20 cellular contexts compared by ENCODE assay signal in genomic region chr2:157749684-157750083, GRCh38.
DNase-seq lines count a peak whose midpoint lies in the region; ATAC-seq, FAIRE-seq and TF ChIP-seq lines count a peak whose summit lies in the region.
"Had no signal": no experiment of that assay in that cellular context is flagged by ENCODE, and none has a peak within 500 bp of the region (broad histone marks: within the 10 kb centered on the region; RNA-seq: fewer than 3 reads in every experiment).

No MANE protein-coding gene starts in this region.

- H3K4me3 ChIP-seq in right cardiac atrium (ENCODE audit: low read length) (no peak overlapping the region), left ventricle myocardium inferior (no peak overlapping the region), bronchial epithelial cell (ENCODE audit: low read depth, low read length) (no peak overlapping the region), subcutaneous abdominal adipose tissue (ENCODE audit: low read depth in 1 of 5, low read length in 5 of 5) (peak overlapping the region in 2 of 5 donors; percentile 5 to 9), HAP-1 (no peak overlapping the region)
- H3K4me3 ChIP-seq: A549, BLaER1, GM23338 had no signal

- ATAC-seq in right cardiac atrium, result peak; percentile 38 to 39
- ATAC-seq: A549, GM23338, HCT116 had no signal

- H3K9me3 ChIP-seq in right cardiac atrium (ENCODE audit: control insufficient read depth, low read length), result no peaks in the 10 kb centered on the region
- H3K9me3 ChIP-seq in left ventricle myocardium inferior (replicated peaks), result no peaks in the 10 kb centered on the region
- no peaks in the 10 kb centered on the region for H3K9me3 ChIP-seq in subcutaneous abdominal adipose tissue (ENCODE audit: control insufficient read depth in 5 of 5, low read length in 5 of 5)
- H3K9me3 ChIP-seq in HAP-1, result no peaks in the 10 kb centered on the region
- H3K9me3 ChIP-seq: A549, BLaER1 had no signal

- H3K9ac ChIP-seq in subcutaneous abdominal adipose tissue (ENCODE audit: low read length in 5 of 5), result no peak overlapping the region
- H3K9ac ChIP-seq: BLaER1 had no signal

- DNase-seq in right cardiac atrium (no peak), left ventricle myocardium inferior (no peak), bronchial epithelial cell (ENCODE audit: low read depth) (no peak), myocyte (ENCODE audit: low read depth) (peak; percentile 60), HAP-1 (ENCODE audit: low spot score in 2 of 2) (no peak), DMS79 treated with DMSO at 0.1 percent for 48 hours (lab: John Stamatoyannopoulos, UW) (no peak)
- no peak for DNase-seq in activated CD4-positive, alpha-beta T cell treated with anti-CD3 and anti-CD28 coated beads, Interleukin-2, amount 50 U/mL, for 1 hour
- DNase-seq: AML-193; CD4-positive, alpha-beta memory T cell; DMS153; DMS79; GF-D8; HFFc6 had no signal

- TF ChIP-seq CTCF in left ventricle myocardium inferior (IDR thresholded peaks at IDR 0.05; ENCODE audit: borderline replicate concordance) (no peak), bronchial epithelial cell (IDR thresholded peaks at IDR 0.05; ENCODE audit: insufficient read depth, low read length, severe bottlenecking) (no peak)

- H3K4me1 ChIP-seq in right cardiac atrium (ENCODE audit: control insufficient read depth, insufficient read depth, low read length) (peaks cover 2% of the 10 kb centered on the region), left ventricle myocardium inferior (peaks cover 20% of the 10 kb centered on the region), subcutaneous abdominal adipose tissue (ENCODE audit: control insufficient read depth in 5 of 5, insufficient read depth in 5 of 5, low read length in 5 of 5) (peaks cover 0 to 61% (median 30%) of the 10 kb centered on the region in 5 donors), HAP-1 (no peaks in the 10 kb centered on the region)
- H3K4me1 ChIP-seq: A549 had no signal

- no peak overlapping the region for H3K27ac ChIP-seq in right cardiac atrium (ENCODE audit: low read length)
- H3K27ac ChIP-seq in left ventricle myocardium inferior (replicated peaks), result no peak overlapping the region
- peak overlapping the region; percentile 92 for H3K27ac ChIP-seq in subcutaneous abdominal adipose tissue (ENCODE audit: low read depth, low read length)
- H3K27ac ChIP-seq: 22Rv1, A549, BLaER1 had no signal

- peaks cover 20% of the 10 kb centered on the region for H3K36me3 ChIP-seq in left ventricle myocardium inferior
- H3K36me3 ChIP-seq in bronchial epithelial cell (ENCODE audit: control insufficient read depth, insufficient read depth, low read length), result peaks cover 11% of the 10 kb centered on the region
- peaks cover 5 to 20% (median 15%) of the 10 kb centered on the region in 5 donors for H3K36me3 ChIP-seq in subcutaneous abdominal adipose tissue (ENCODE audit: control insufficient read depth in 5 of 5, insufficient read depth in 5 of 5, low read length in 5 of 5)
- H3K36me3 ChIP-seq in HAP-1 (replicated peaks), result 0 out of 2 replicates have a peak, but pooled peaks cover 5% of the 10 kb centered on the region

- no peaks in the 10 kb centered on the region for H3K27me3 ChIP-seq in right cardiac atrium (ENCODE audit: control insufficient read depth, insufficient read depth)
- H3K27me3 ChIP-seq in left ventricle myocardium inferior (ENCODE audit: low read depth), result no peaks in the 10 kb centered on the region
- no peaks in the 10 kb centered on the region for H3K27me3 ChIP-seq in bronchial epithelial cell (ENCODE audit: control insufficient read depth, insufficient read depth, low read length)
- H3K27me3 ChIP-seq in subcutaneous abdominal adipose tissue (ENCODE audit: control insufficient read depth in 5 of 5, insufficient read depth in 4 of 5, low read length in 5 of 5), result no peaks in the 10 kb centered on the region
- H3K27me3 ChIP-seq in HAP-1 (ENCODE audit: low read depth), result no peaks in the 10 kb centered on the region
- H3K27me3 ChIP-seq: BLaER1 had no signal

- intact Hi-C loops in right cardiac atrium (cut with DNase I) (no loop called here), left ventricle myocardium inferior (cut with micrococcal nuclease) (no loop called here)

- WGBS in right cardiac atrium, result 97% methylated on average over 6 of the region's 6 CpGs

- in situ Hi-C loops in HAP-1 (cut with MboI; ENCODE audit: low sequenced_read_pairs), result no loop called here

- FAIRE-seq in bronchial epithelial cell (lab: Jason Lieb, UNC), result peak; percentile 88
- FAIRE-seq: A549, H54 had no signal
